In the genomic region with DNA sequence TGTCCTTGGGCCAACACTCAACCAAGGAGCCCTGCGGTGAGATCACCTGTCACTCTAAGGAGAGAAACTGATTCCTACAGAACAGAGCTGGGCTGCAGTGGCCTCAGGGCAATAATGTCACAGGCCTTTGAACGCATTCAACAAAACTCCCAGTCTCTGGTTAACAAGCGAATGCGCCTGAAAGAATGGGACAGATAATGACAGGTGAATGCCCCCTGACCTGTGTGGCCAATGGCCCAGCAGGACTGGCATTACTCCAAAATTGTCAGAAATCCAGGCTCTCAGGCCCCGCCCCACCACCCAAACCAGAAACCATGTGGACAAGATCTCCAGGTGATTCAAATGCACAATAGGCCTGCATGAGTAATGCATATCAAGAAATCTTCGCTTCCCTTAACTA, we compare ENCODE assay signal across 18 cellular contexts.
"Had no signal": no experiment of that assay in that cellular context is flagged by ENCODE, and none has a peak within 500 bp of the region (broad histone marks: within the 10 kb centered on the region; RNA-seq: fewer than 3 reads in every experiment).

No MANE protein-coding gene starts in this region.

- H3K27ac ChIP-seq: body of pancreas, left lung had no signal

- H3K4me3 ChIP-seq: body of pancreas, left lung, right atrium auricular region, thyroid gland had no signal

- H3K27me3 ChIP-seq: body of pancreas, left lung, right atrium auricular region, thyroid gland had no signal

- H3K4me3 Mint-ChIP-seq: activated CD4-positive, alpha-beta memory T cell treated with anti-CD3 and anti-CD28 coated beads, Interleukin-2, amount 10 ng/mL, durations not matched to agents 7 days and 5 days; activated CD4-positive, alpha-beta T cell treated with anti-CD3 and anti-CD28 coated beads for 36 hours; activated T-cell treated with anti-CD3 and anti-CD28 coated beads, Interleukin-2, amount 50 U/mL, for 24 hours; dendritic cell treated with granulocyte-macrophage colony-stimulating factor and Interleukin-4, amounts not matched to agents 40 ng/mL and 50 ng/mL, for 4 days; memory B cell; natural killer cell; stimulated activated naive CD8-positive, alpha-beta T cell treated with anti-CD3 and anti-CD28 coated beads, Interleukin-15, Interleukin-2, amounts not matched to agents 100 ng/mL and 50 ng/mL, for 24 hours had no signal

- H3K36me3 ChIP-seq: left lung, right atrium auricular region, thyroid gland had no signal

- H3K9me3 Mint-ChIP-seq: activated CD4-positive, alpha-beta memory T cell treated with anti-CD3 and anti-CD28 coated beads, Interleukin-2, amount 10 ng/mL, durations not matched to agents 7 days and 5 days; activated naive CD4-positive, alpha-beta T cell treated with anti-CD3 and anti-CD28 coated beads, Interleukin-2, amount 50 U/mL, for 72 hours; activated T-cell treated with anti-CD3 and anti-CD28 coated beads, Interleukin-2, amount 50 U/mL, for 24 hours; dendritic cell treated with granulocyte-macrophage colony-stimulating factor and Interleukin-4, amounts not matched to agents 40 ng/mL and 50 ng/mL, for 4 days; natural killer cell; stimulated activated naive CD8-positive, alpha-beta T cell treated with anti-CD3 and anti-CD28 coated beads, Interleukin-15, Interleukin-2, amounts not matched to agents 100 ng/mL and 50 ng/mL, for 24 hours had no signal

- H3K27ac Mint-ChIP-seq: activated CD4-positive, alpha-beta memory T cell treated with anti-CD3 and anti-CD28 coated beads, Interleukin-2, amount 10 ng/mL, durations not matched to agents 7 days and 5 days; activated CD4-positive, alpha-beta T cell treated with anti-CD3 and anti-CD28 coated beads for 36 hours; activated naive CD4-positive, alpha-beta T cell treated with anti-CD3 and anti-CD28 coated beads, Interleukin-2, amount 50 U/mL, for 72 hours; activated T-cell treated with anti-CD3 and anti-CD28 coated beads, Interleukin-2, amount 50 U/mL, for 24 hours; dendritic cell treated with granulocyte-macrophage colony-stimulating factor and Interleukin-4, amounts not matched to agents 40 ng/mL and 50 ng/mL, for 4 days; memory B cell; natural killer cell; stimulated activated naive CD8-positive, alpha-beta T cell treated with anti-CD3 and anti-CD28 coated beads, Interleukin-15, Interleukin-2, amounts not matched to agents 100 ng/mL and 50 ng/mL, for 24 hours had no signal

- H3K27me3 Mint-ChIP-seq: activated CD4-positive, alpha-beta memory T cell treated with anti-CD3 and anti-CD28 coated beads, Interleukin-2, amount 10 ng/mL, durations not matched to agents 7 days and 5 days; activated CD4-positive, alpha-beta T cell treated with anti-CD3 and anti-CD28 coated beads for 36 hours; activated T-cell treated with anti-CD3 and anti-CD28 coated beads, Interleukin-2, amount 50 U/mL, for 24 hours; dendritic cell treated with granulocyte-macrophage colony-stimulating factor and Interleukin-4, amounts not matched to agents 40 ng/mL and 50 ng/mL, for 4 days; memory B cell; stimulated activated naive CD8-positive, alpha-beta T cell treated with anti-CD3 and anti-CD28 coated beads, Interleukin-15, Interleukin-2, amounts not matched to agents 100 ng/mL and 50 ng/mL, for 24 hours had no signal

- H3K36me3 Mint-ChIP-seq: activated naive CD4-positive, alpha-beta T cell treated with anti-CD3 and anti-CD28 coated beads, Interleukin-2, amount 50 U/mL, for 72 hours; memory B cell; natural killer cell had no signal

- DNase-seq: activated CD4-positive, alpha-beta memory T cell treated with anti-CD3 and anti-CD28 coated beads, Interleukin-2, amount 10 ng/mL, durations not matched to agents 7 days and 5 days; activated CD4-positive, alpha-beta T cell treated with anti-CD3 and anti-CD28 coated beads for 36 hours; activated gamma-delta T cell; activated T-cell treated with anti-CD3 and anti-CD28 coated beads, Interleukin-2, amount 50 U/mL, for 24 hours; amniotic stem cell; body of pancreas; central memory CD4-positive, alpha-beta T cell; effector memory CD4-positive, alpha-beta T cell; left lung; natural killer cell; posterior cingulate gyrus; T-helper 2 cell; thyroid gland had no signal

- ATAC-seq: activated CD4-positive, alpha-beta T cell treated with anti-CD3 and anti-CD28 coated beads for 36 hours; activated naive CD4-positive, alpha-beta T cell treated with anti-CD3 and anti-CD28 coated beads, Interleukin-2, amount 50 U/mL, for 72 hours; body of pancreas; left lung; natural killer cell had no signal

- H3K9me3 ChIP-seq: left lung, right atrium auricular region, thyroid gland had no signal
